ENCODE assay signal across 8 cellular contexts in the genomic region with DNA sequence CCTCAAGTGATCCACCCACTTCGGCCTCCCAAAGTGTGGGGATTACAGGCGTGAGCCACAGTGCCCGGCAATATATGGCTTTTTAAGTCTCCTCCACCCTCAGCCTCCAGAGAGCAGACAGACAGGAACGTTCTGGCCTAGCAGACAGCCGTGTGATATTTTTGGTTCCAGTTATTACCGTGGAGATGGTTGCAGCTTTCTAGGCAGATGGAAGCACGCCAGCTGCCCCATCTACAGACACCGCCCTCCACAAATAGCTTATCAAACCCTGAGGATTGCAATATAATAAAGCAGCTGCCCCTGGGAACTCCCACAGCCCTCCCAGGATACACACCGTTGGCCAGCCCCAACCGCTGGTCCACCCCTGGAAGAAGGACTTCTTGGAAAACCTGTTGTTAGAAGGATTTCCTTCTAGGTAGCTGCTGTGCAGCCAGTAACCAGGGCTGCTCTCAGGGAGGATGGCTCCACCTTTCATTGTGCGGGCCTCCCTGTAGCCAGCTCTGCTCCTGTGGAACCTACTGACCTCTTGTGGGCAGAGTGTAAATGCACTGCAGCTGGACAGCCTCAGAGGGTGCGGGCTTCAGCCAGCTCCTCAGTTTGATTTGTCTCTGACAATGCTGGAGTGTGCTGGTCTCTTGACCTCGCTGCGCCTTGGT. TPM values are rescaled to one million over a fixed set of nuclear protein-coding genes. Genes with fewer than 3 reads are reported as not detected.
DNase-seq lines count a peak whose midpoint lies in the region; ATAC-seq, FAIRE-seq and TF ChIP-seq lines count a peak whose summit lies in the region.

No MANE protein-coding gene starts in this region.

- H2BK120ac ChIP-seq in H1 (replicated peaks; ENCODE audit: low read depth, low read length) (no peak overlapping the region), mesendoderm (ENCODE audit: low read depth, low read length) (no peak overlapping the region)

- H4K5ac ChIP-seq in H1 (ENCODE audit: insufficient read length, low read depth, low read length) (no peak overlapping the region), mesendoderm (ENCODE audit: low read length) (no peak overlapping the region)

- no peak overlapping the region for H3K14ac ChIP-seq in H1 (ENCODE audit: insufficient read length)

- H3K9me3 ChIP-seq in H1 (ENCODE audit: insufficient read depth in 2 of 2, low read depth in 1 of 2, low read length in 1 of 2): no peaks in the 10 kb centered on the region

- no peak for TF ChIP-seq POLR2A in H1 (IDR thresholded peaks at IDR 0.05; ENCODE audit: control extremely low read depth in 1 of 2, low read depth in 2 of 2, low read length in 2 of 2)

- no peak overlapping the region for H3K23ac ChIP-seq in H1 (ENCODE audit: insufficient read length)
- H3K23ac ChIP-seq in mesendoderm (ENCODE audit: low read length): no peak overlapping the region

- H3K4me3 ChIP-seq in H1 (ENCODE audit: extremely low read depth in 1 of 4, insufficient read depth in 2 of 4, low read depth in 3 of 4, low read length in 4 of 4) (no peak overlapping the region), mesendoderm (ENCODE audit: low read length) (no peak overlapping the region)

- H3K4me2 ChIP-seq in H1 (ENCODE audit: insufficient read depth in 1 of 2, low read depth in 2 of 2, low read length in 2 of 2) (no peak overlapping the region), mesendoderm (ENCODE audit: low read length) (no peak overlapping the region)

- no peak overlapping the region for H2AK5ac ChIP-seq in H1 (ENCODE audit: low read depth, low read length)
- H2AK5ac ChIP-seq in mesendoderm (ENCODE audit: low read length): no peak overlapping the region

- H3K27ac ChIP-seq in H1 (ENCODE audit: low read depth, low read length) (no peak overlapping the region), mesendoderm (ENCODE audit: low read depth, low read length) (no peak overlapping the region)

- H2BK15ac ChIP-seq in H1 (ENCODE audit: low read length) (no peak overlapping the region), mesendoderm (replicated peaks; ENCODE audit: low read depth) (no peak overlapping the region)

- H2BK20ac ChIP-seq in H1 (ENCODE audit: low read length): no peak overlapping the region

- H4K20me1 ChIP-seq in H1 (replicated peaks in 1 of 2; ENCODE audit: control insufficient read depth in 1 of 2, insufficient read depth in 2 of 2, low read length in 2 of 2): no peaks in the 10 kb centered on the region

- H3K27me3 ChIP-seq in H1 (replicated peaks in 1 of 4; ENCODE audit: control insufficient read depth in 3 of 4, extremely low read depth in 1 of 4, insufficient read depth in 3 of 4, low read length in 3 of 4) (no peaks in the 10 kb centered on the region), mesendoderm (ENCODE audit: insufficient read depth, low read length, poor library complexity) (no peaks in the 10 kb centered on the region)

- H3K4me1 ChIP-seq in H1 (replicated peaks in 1 of 4; ENCODE audit: control insufficient read depth in 3 of 4, insufficient read depth in 4 of 4, low read length in 3 of 4): no peaks in the 10 kb centered on the region
- H3K4me1 ChIP-seq in mesendoderm (ENCODE audit: control insufficient read depth, low read depth, low read length): no peaks in the 10 kb centered on the region

- H2AFZ ChIP-seq in H1 (ENCODE audit: low read length): peak overlapping the region; percentile 70; the same call in 1 of the 2 replicates

- WGBS in H1 (ENCODE audit: extremely low coverage in 1 of 2, insufficient coverage in 1 of 2, insufficient read length in 1 of 2, insufficient replicate concordance in 2 of 2, low coverage in 1 of 2, low lambda C conversion rate in 2 of 2, missing lambda C conversion rate in 1 of 2), 2 experiments: 92% methylated on average over 9 of the region's 14 CpGs; no CpG with 5 or more reads in 1 of the 2 experiments
- no CpG with 5 or more reads among the region's 14 CpGs for WGBS in mesendoderm (ENCODE audit: extremely low coverage, insufficient coverage, low lambda C conversion rate)

- H3K18ac ChIP-seq in H1 (ENCODE audit: extremely low read depth, low read length) (no peak overlapping the region), mesendoderm (ENCODE audit: low read length) (no peak overlapping the region)

- FAIRE-seq in H1 (lab: Jason Lieb, UNC): peak; percentile 84

- H3K36me3 ChIP-seq in H1 (ENCODE audit: control insufficient read depth in 2 of 4, insufficient read depth in 4 of 4, low read length in 3 of 4) (no peaks in the 10 kb centered on the region), mesendoderm (ENCODE audit: control insufficient read depth, insufficient read depth, low read length) (no peaks in the 10 kb centered on the region)

- H3K79me1 ChIP-seq in H1 (ENCODE audit: low read depth, low read length) (no peaks in the 10 kb centered on the region), mesendoderm (ENCODE audit: low read length) (no peaks in the 10 kb centered on the region)

- DNase-seq in COLO829 (ENCODE audit: low spot score) (peak; percentile 85), M059J (ENCODE audit: low read depth) (peak; percentile 85), RPMI7951 (ENCODE audit: low read depth) (peak; percentile 57), H1 (ENCODE audit: low read depth in 1 of 2, low spot score in 2 of 2) (peak in 1 of 2 experiments; percentile 47), mesendoderm (peak; percentile 81)

- no peak overlapping the region for H4K8ac ChIP-seq in H1 (ENCODE audit: extremely low read depth, insufficient read depth, low read length)
- no peak overlapping the region for H4K8ac ChIP-seq in mesendoderm (ENCODE audit: low read depth, low read length)

- H3K56ac ChIP-seq in H1 (replicated peaks; ENCODE audit: insufficient read length, low read depth, low read length) (no peak overlapping the region), mesendoderm (ENCODE audit: low read length) (no peak overlapping the region)

- H4K91ac ChIP-seq in H1 (replicated peaks; ENCODE audit: insufficient read length, low read length): no peak overlapping the region

- no peak overlapping the region for H3K4ac ChIP-seq in H1 (replicated peaks; ENCODE audit: insufficient read length, low read depth, low read length)
- no peak overlapping the region for H3K4ac ChIP-seq in mesendoderm (ENCODE audit: low read depth, low read length)

- no peak overlapping the region for H3K9ac ChIP-seq in H1 (replicated peaks in 1 of 4; ENCODE audit: extremely low read depth in 1 of 4, low read depth in 3 of 4, low read length in 3 of 4)
- H3K9ac ChIP-seq in mesendoderm (ENCODE audit: low read length): no peak overlapping the region

- no peak overlapping the region for H2BK12ac ChIP-seq in H1 (ENCODE audit: low read depth, low read length)

- POLR2A ChIA-PET in H1 (lab: Charles Lee; ENCODE audit: partially characterized antibody): interaction anchor here (0.7 to 1.0 kb wide), 4 partner anchors 9 to 280 kb away, joined by 3 to 6 read pairs (median 4); a partner anchor contains a TSS

- peak; percentile 71 to 83 (median 80) for TF ChIP-seq CTCF in H1 (IDR thresholded peaks at IDR 0.05; ENCODE audit: control extremely low read depth in 1 of 3, insufficient read depth in 1 of 3, low read depth in 1 of 3, low read length in 3 of 3)

- no peaks in the 10 kb centered on the region for H3K79me2 ChIP-seq in H1 (ENCODE audit: control insufficient read depth in 1 of 2, insufficient read depth in 2 of 2, low read length in 2 of 2)
- H3K79me2 ChIP-seq in mesendoderm (ENCODE audit: control insufficient read depth, insufficient read depth, low read length): no peaks in the 10 kb centered on the region

- TF ChIP-seq RAD21 in H1 (IDR thresholded peaks at IDR 0.05 in 1 of 2, conservative IDR thresholded peaks at IDR 0.05 in 1 of 2; ENCODE audit: low read depth in 2 of 2, low read length in 2 of 2): peak; percentile 81 to 88

- ATAC-seq in GM18873 (IDR thresholded peaks at IDR 0.05; ENCODE audit: low FRiP score, unreplicated experiment): peak; percentile 62
- ATAC-seq in GM21576 (IDR thresholded peaks at IDR 0.05; ENCODE audit: unreplicated experiment): no peak
- no peak for ATAC-seq in GM21515 (IDR thresholded peaks at IDR 0.05; ENCODE audit: unreplicated experiment)

- H3K23me2 ChIP-seq in H1 (ENCODE audit: low read depth, low read length): no peaks in the 10 kb centered on the region

- H2BK5ac ChIP-seq in H1 (ENCODE audit: low read depth, low read length) (no peak overlapping the region), mesendoderm (ENCODE audit: low read length) (no peak overlapping the region)

- TF ChIP-seq EP300 in H1 (IDR thresholded peaks at IDR 0.05; ENCODE audit: borderline replicate concordance in 1 of 2, low read depth in 2 of 2, low read length in 2 of 2): no peak

- CTCF ChIA-PET in H1 (lab: Charles Lee; ENCODE audit: partially characterized antibody): interaction anchor here (0.5 to 3.4 kb wide), 24 partner anchors 10 to 405 kb away, joined by 3 to 34 read pairs (median 4); no protein-coding TSS in a partner anchor

TF ChIP-seq in H1, 55 proteins besides CTCF, POLR2A, EP300 and RAD21 (continues in another document):
- TF ChIP-seq CREB1 (IDR thresholded peaks at IDR 0.05): no peak

RNA-seq across cellular contexts. Expression of a gene that starts 44.0 kb away (rescaled TPM):
- 901 and 956 TPM in 2 replicates for total RNA-seq in M059J (2014; rRNA removed; shearing (Covaris generic))
- total RNA-seq in RPMI7951 (2014; rRNA removed; shearing (Covaris generic)): 289 and 310 TPM in 2 replicates
- total RNA-seq in H1 (2021; fragmentation: NEBNext Ultra II Directional; extraction: Animal tissue kit (Norgen Biotek cat#: 25700)): 512 and 520 TPM in 2 replicates
- 727 and 851 TPM in 2 replicates for polyA plus RNA-seq in H1 (2011; rRNA removed)
- 793 TPM for polyA plus RNA-seq in H1 (2011; cell fraction: cytosol; rRNA removed)
- 452 TPM for polyA plus RNA-seq in H1 (2011; cell fraction: nucleus; rRNA removed)
- polyA plus RNA-seq in H1 (2012, experiment 1 of 2): 569 to 644 TPM (median 621 TPM) in 4 replicates
- 389 TPM for polyA plus RNA-seq in H1 (2012, experiment 2 of 2)
- 413 TPM for polyA plus RNA-seq in H1 (2013, experiment 1 of 2)
- 398 TPM for polyA plus RNA-seq in H1 (2013, experiment 2 of 2)
- 456 and 489 TPM in 2 replicates for polyA minus RNA-seq in H1 (2011; rRNA and poly(A)+ RNA removed)
- 258 TPM for polyA minus RNA-seq in H1 (2011; cell fraction: cytosol; rRNA and poly(A)+ RNA removed)
- 152 TPM for polyA minus RNA-seq in H1 (2011; cell fraction: nucleus; rRNA and poly(A)+ RNA removed)
- 447 TPM for polyA plus RNA-seq in mesendoderm (2013, experiment 1 of 2)
- 442 TPM for polyA plus RNA-seq in mesendoderm (2013, experiment 2 of 2)

RNA-seq across cellular contexts. Expression of a gene that starts 52.9 kb away (rescaled TPM):
- total RNA-seq in M059J (2014; rRNA removed; shearing (Covaris generic)): 66.6 and 87.6 TPM in 2 replicates
- total RNA-seq in RPMI7951 (2014; rRNA removed; shearing (Covaris generic)): 21.3 and 27.8 TPM in 2 replicates
- total RNA-seq in H1 (2021; fragmentation: NEBNext Ultra II Directional; extraction: Animal tissue kit (Norgen Biotek cat#: 25700)): 26.0 and 29.7 TPM in 2 replicates
- 9.2 and 9.9 TPM in 2 replicates for polyA plus RNA-seq in H1 (2011; rRNA removed)
- 18.6 TPM for polyA plus RNA-seq in H1 (2011; cell fraction: cytosol; rRNA removed)
- 14.1 TPM for polyA plus RNA-seq in H1 (2011; cell fraction: nucleus; rRNA removed)
- polyA plus RNA-seq in H1 (2012, experiment 1 of 2): 26.8 to 33.4 TPM (median 29.8 TPM) in 4 replicates
- polyA plus RNA-seq in H1 (2012, experiment 2 of 2): 19.5 TPM
- polyA plus RNA-seq in H1 (2013, experiment 1 of 2): 17.5 TPM
- polyA plus RNA-seq in H1 (2013, experiment 2 of 2): 19.0 TPM
- polyA minus RNA-seq in H1 (2011; rRNA and poly(A)+ RNA removed): 21.2 and 27.9 TPM in 2 replicates
- polyA minus RNA-seq in H1 (2011; cell fraction: cytosol; rRNA and poly(A)+ RNA removed): 16.2 TPM
- 13.7 TPM for polyA minus RNA-seq in H1 (2011; cell fraction: nucleus; rRNA and poly(A)+ RNA removed)
- polyA plus RNA-seq in mesendoderm (2013, experiment 1 of 2): 28.0 TPM
- polyA plus RNA-seq in mesendoderm (2013, experiment 2 of 2): 30.2 TPM
